In genomic region chr17:10251212-10251948, GRCh38 we compare ENCODE assay signal across 1 cellular context.
A peak's percentile ranks its signal among the peaks of the same experiment; 100 is the strongest.
TF ChIP-seq lines count a peak whose summit lies in the region.

No MANE protein-coding gene starts in this region.

TF ChIP-seq in GM12878, 131 proteins besides CTCF, POLR2A, EP300 and RAD21 (continued from another document and continues in another):
- TF ChIP-seq E4F1 (IDR thresholded peaks at IDR 0.05; ENCODE audit: borderline replicate concordance, partially characterized antibody), result no peak
- TF ChIP-seq IRF5 (IDR thresholded peaks at IDR 0.05; ENCODE audit: borderline replicate concordance), result no peak
- no peak for TF ChIP-seq PRDM15 (CRISPR knock-in tag; IDR thresholded peaks at IDR 0.05)
- no peak for TF ChIP-seq ZZZ3 (IDR thresholded peaks at IDR 0.05; ENCODE audit: control insufficient read depth, insufficient read length, low read depth)
- TF ChIP-seq POLR2AphosphoS2 (IDR thresholded peaks at IDR 0.05; ENCODE audit: low read depth, low read length), result no peak
- no peak for TF ChIP-seq RB1 (IDR thresholded peaks at IDR 0.05; ENCODE audit: borderline replicate concordance)
- no peak for TF ChIP-seq NR2C2 (IDR thresholded peaks at IDR 0.05; ENCODE audit: borderline replicate concordance, control insufficient read depth, insufficient read length, low read depth)
- TF ChIP-seq RFX5 (IDR thresholded peaks at IDR 0.05; ENCODE audit: low read depth, low read length), result no peak
- TF ChIP-seq EED (IDR thresholded peaks at IDR 0.05; ENCODE audit: low read depth), result 0 out of 2 replicates have a peak, but pooled peaks have one; percentile 37
- TF ChIP-seq IKZF2 (IDR thresholded peaks at IDR 0.05), result peak; percentile 48 to 73; a peak in 3 of 4 replicates
- 0 out of 2 replicates have a peak, but pooled peaks have one; percentile 32 for TF ChIP-seq NBN (IDR thresholded peaks at IDR 0.05)
- no peak for TF ChIP-seq MTA3 (IDR thresholded peaks at IDR 0.05; ENCODE audit: borderline replicate concordance, low read length)
- no peak for TF ChIP-seq E2F8 (IDR thresholded peaks at IDR 0.05; ENCODE audit: low read depth, partially characterized antibody)
- TF ChIP-seq ZNF622 (IDR thresholded peaks at IDR 0.05), result no peak
- no peak for TF ChIP-seq IRF3 (IDR thresholded peaks at IDR 0.05)
- no peak for TF ChIP-seq NR2C1 (IDR thresholded peaks at IDR 0.05)
- no peak for TF ChIP-seq BCLAF1 (IDR thresholded peaks at IDR 0.05)
- no peak for TF ChIP-seq NRF1 (conservative IDR thresholded peaks at IDR 0.05; ENCODE audit: low read depth, low read length)
- no peak for TF ChIP-seq EZH2 (IDR thresholded peaks at IDR 0.05; ENCODE audit: borderline replicate concordance, control insufficient read depth, low read depth, low read length)
- TF ChIP-seq PAX5 (IDR thresholded peaks at IDR 0.05; ENCODE audit: borderline replicate concordance, low read depth, low read length), result no peak
- peak; percentile 85 for TF ChIP-seq REST (IDR thresholded peaks at IDR 0.05; ENCODE audit: low read depth, low read length)
- TF ChIP-seq HDAC6 (IDR thresholded peaks at IDR 0.05; ENCODE audit: unreplicated experiment), result no peak
- TF ChIP-seq SPI1 (IDR thresholded peaks at IDR 0.05; ENCODE audit: borderline replicate concordance, insufficient read depth, low read depth, low read length), result peak; percentile 62; the same call in 1 of the 2 replicates
- TF ChIP-seq PKNOX1 (IDR thresholded peaks at IDR 0.05), result no peak
- no peak for TF ChIP-seq LARP7 (IDR thresholded peaks at IDR 0.05)
- TF ChIP-seq ATF2 (IDR thresholded peaks at IDR 0.05; ENCODE audit: low read length), result peak; percentile 42; the same call in 1 of the 2 replicates
- no peak for TF ChIP-seq ZBTB11 (CRISPR knock-in tag; IDR thresholded peaks at IDR 0.05)
